16 cellular contexts compared by ENCODE assay signal in genomic region chr17:34711646-34712045, GRCh38.
"Had no signal": no experiment of that assay in that cellular context is flagged by ENCODE, and none has a peak within 500 bp of the region (broad histone marks: within the 10 kb centered on the region; RNA-seq: fewer than 3 reads in every experiment).

No MANE protein-coding gene starts in this region.

- H3K4me1 ChIP-seq: ascending aorta, breast epithelium, esophagus squamous epithelium, left ventricle myocardium inferior had no signal

- DNase-seq: activated CD4-positive, alpha-beta memory T cell treated with anti-CD3 and anti-CD28 coated beads, Interleukin-2, amount 10 ng/mL, durations not matched to agents 7 days and 5 days; activated CD4-positive, alpha-beta T cell treated with anti-CD3 and anti-CD28 coated beads for 4 hours; activated naive CD4-positive, alpha-beta T cell treated with anti-CD3 and anti-CD28 coated beads, Interleukin-2, amount 10 ng/mL, durations not matched to agents 7 days and 5 days; activated T-cell treated with anti-CD3 and anti-CD28 coated beads, Interleukin-2, amount 50 U/mL, for 24 hours; esophagus squamous epithelium; hypothalamus; left ventricle myocardium inferior; mucosa of descending colon; naive thymus-derived CD4-positive, alpha-beta T cell; stimulated activated CD4-positive, alpha-beta T cell treated with anti-CD3 and anti-CD28 coated beads, Interleukin-2, amount 100 ng/mL, for 48 hours had no signal

- H3K27ac ChIP-seq: ascending aorta, breast epithelium, esophagus squamous epithelium, left ventricle myocardium inferior, neutrophil had no signal

- ATAC-seq: mucosa of descending colon; naive thymus-derived CD4-positive, alpha-beta T cell; stimulated activated memory B cell treated with anti-CD40 and anti-IgM and Interleukin-4, amounts not matched to agents 10 μg/mL and 1 μg/mL and 100 μg/mL, for 72 hours; WTC11 had no signal

- H3K36me3 ChIP-seq: ascending aorta, breast epithelium, esophagus squamous epithelium, left ventricle myocardium inferior, neutrophil had no signal

- FAIRE-seq: urothelium cell line had no signal

- H3K4me3 ChIP-seq: ascending aorta, breast epithelium, esophagus squamous epithelium, left ventricle myocardium inferior, mucosa of descending colon had no signal

- H3K9me3 ChIP-seq: ascending aorta, breast epithelium, esophagus squamous epithelium, left ventricle myocardium inferior, mucosa of descending colon, neutrophil had no signal

- H3K27me3 ChIP-seq: ascending aorta had no signal
